Comparison of ENCODE assay signal across 37 cellular contexts in genomic region chr6:130865793-130866192, GRCh38. TPM values are rescaled to one million over a fixed set of nuclear protein-coding genes. Genes with fewer than 3 reads are reported as not detected.
"Had no signal": no experiment of that assay in that cellular context is flagged by ENCODE, and none has a peak within 500 bp of the region (broad histone marks: within the 10 kb centered on the region; RNA-seq: fewer than 3 reads in every experiment).

No MANE protein-coding gene starts in this region.

- H3K79me2 ChIP-seq: hepatocyte had no signal

- H3K27ac ChIP-seq: brain microvascular endothelial cell, epithelial cell of prostate, esophagus squamous epithelium, gastroesophageal sphincter, heart right ventricle, hepatocyte had no signal

- FAIRE-seq: astrocyte, bronchial epithelial cell, colon, endometrium, endothelial cell of umbilical vein had no signal

- H3K4me1 ChIP-seq: esophagus squamous epithelium, gastroesophageal sphincter, heart right ventricle had no signal

- H2AFZ ChIP-seq: hepatocyte had no signal

- H3K27me3 ChIP-seq: brain microvascular endothelial cell, esophagus squamous epithelium, gastroesophageal sphincter, heart right ventricle, hepatocyte had no signal

- ATAC-seq: activated CD8-positive, alpha-beta T cell treated with anti-CD3 and anti-CD28 coated beads for 36 hours; activated T-cell treated with anti-CD3 and anti-CD28 coated beads, Interleukin-2, amount 50 U/mL, for 4 hours; activated T-helper 17 cell treated with anti-CD3 and anti-CD28 coated beads, Interleukin-2, amount 50 U/mL, for 72 hours; effector memory CD8-positive, alpha-beta T cell; gastroesophageal sphincter; heart right ventricle had no signal

- H3K9me3 ChIP-seq: esophagus squamous epithelium, gastroesophageal sphincter, heart right ventricle had no signal

- DNase-seq: activated CD4-positive, alpha-beta T cell treated with anti-CD3 and anti-CD28 coated beads for 1 hour; activated CD4-positive, alpha-beta T cell treated with anti-CD3 and anti-CD28 coated beads for 48 hours; activated CD4-positive, alpha-beta T cell treated with anti-CD3 and anti-CD28 coated beads, Interleukin-2, amount 50 U/mL, for 1 hour; activated CD4-positive, alpha-beta T cell treated with anti-CD3 and anti-CD28 coated beads, Interleukin-2, amount 50 U/mL, for 48 hours; activated CD8-positive, alpha-beta memory T cell treated with anti-CD3 and anti-CD28 coated beads for 24 hours; activated CD8-positive, alpha-beta T cell treated with anti-CD3 and anti-CD28 coated beads for 36 hours; activated effector memory CD4-positive, alpha-beta T cell treated with Interleukin-2 at 50 U/mL for 16 hours; activated gamma-delta T cell treated with Interleukin-2 at 50 U/mL for 16 hours; activated naive CD4-positive, alpha-beta T cell treated with anti-CD3 and anti-CD28 coated beads, Interleukin-2, amount 50 U/mL, for 16 hours; activated naive CD4-positive, alpha-beta T cell treated with Interleukin-2 at 50 U/mL for 16 hours; activated T-cell treated with anti-CD3 and anti-CD28 coated beads, Interleukin-2, amount 50 U/mL, for 4 hours; amniotic stem cell; anterior cingulate cortex; brain microvascular endothelial cell; cortex of kidney; effector CD4-positive, alpha-beta T cell; effector memory CD8-positive, alpha-beta T cell; esophagus squamous epithelium; foreskin melanocyte; heart right ventricle; T-helper 2 cell had no signal

- H3K4me3 ChIP-seq: esophagus squamous epithelium, gastroesophageal sphincter, heart right ventricle, hepatocyte had no signal

- H3K4me2 ChIP-seq: hepatocyte had no signal

RNA-seq across cellular contexts. Expression of gene SMLR1, which starts 38.6 kb away (rescaled TPM):
- total RNA-seq: activated CD8-positive, alpha-beta T cell treated with anti-CD3 and anti-CD28 coated beads for 36 hours; activated T-cell treated with anti-CD3 and anti-CD28 coated beads, Interleukin-2, amount 50 U/mL, for 4 hours; activated T-helper 17 cell treated with anti-CD3 and anti-CD28 coated beads, Interleukin-2, amount 50 U/mL, for 72 hours; astrocyte; bronchial epithelial cell; cardiac septum; chondrocyte; dermis blood vessel endothelial cell; endothelial cell of umbilical vein; esophagus squamous epithelium; fibroblast of lung; fibroblast of villous mesenchyme; gastroesophageal sphincter; glomerular endothelial cell; heart right ventricle had no signal
- polyA plus RNA-seq: endothelial cell of umbilical vein, esophagus, fibroblast of lung, heart right ventricle had no signal
